Comparison of ENCODE assay signal across 10 cellular contexts in genomic region chr3:57646723-57647122, GRCh38. TPM values are rescaled to one million over a fixed set of nuclear protein-coding genes. Genes with fewer than 3 reads are reported as not detected.
DNase-seq lines count a peak whose midpoint lies in the region; ATAC-seq, FAIRE-seq and TF ChIP-seq lines count a peak whose summit lies in the region.
"Had no signal": no experiment of that assay in that cellular context is flagged by ENCODE, and none has a peak within 500 bp of the region (broad histone marks: within the 10 kb centered on the region; RNA-seq: fewer than 3 reads in every experiment).

No MANE protein-coding gene starts in this region.

- POLR2A ChIA-PET in PC-3 (lab: Charles Lee; ENCODE audit: unreplicated experiment): no interaction called here

- no peaks in the 10 kb centered on the region for H3K79me2 ChIP-seq in PC-3 (ENCODE audit: low read length)
- peaks cover 10% of the 10 kb centered on the region for H3K79me2 ChIP-seq in osteoblast (ENCODE audit: insufficient read depth, low read length)

- peak; percentile 58 for TF ChIP-seq CTCF in PC-3 (conservative IDR thresholded peaks at IDR 0.05; ENCODE audit: low read depth, low read length)
- peak; percentile 33 for TF ChIP-seq CTCF in osteoblast (IDR thresholded peaks at IDR 0.05; ENCODE audit: extremely low read depth, low read depth, low read length)

- no peak overlapping the region for H3K4me2 ChIP-seq in PC-3 (ENCODE audit: low read length)
- H3K4me2 ChIP-seq in osteoblast (ENCODE audit: insufficient read depth, low read length): no peak overlapping the region

- no peaks in the 10 kb centered on the region for H4K20me1 ChIP-seq in PC-3 (ENCODE audit: low read length)
- H4K20me1 ChIP-seq in osteoblast (ENCODE audit: insufficient read depth, low read length): no peaks in the 10 kb centered on the region

- ATAC-seq in PC-3 (peak; percentile 97), esophagus mucosa (peak; percentile 88), HG03354 (IDR thresholded peaks at IDR 0.05; ENCODE audit: poor library complexity, severe bottlenecking, unreplicated experiment) (no peak)

- H2AFZ ChIP-seq in PC-3 (ENCODE audit: low read length) (no peak overlapping the region), osteoblast (ENCODE audit: low read length) (no peak overlapping the region)

- BruUV-seq in PC-3 (replicated peaks; lab: Mats Ljungman, UMichigan): no TSS peak

- intact Hi-C loops in PC-3 (cut with micrococcal nuclease): loop anchor here (2.0 kb wide), 3 partner anchors 112 to 206 kb away; no protein-coding TSS in a partner anchor

- no peak overlapping the region for H3K9ac ChIP-seq in PC-3 (ENCODE audit: low read length)

- CTCF ChIA-PET in PC-3 (lab: Charles Lee): no interaction called here

- no peak for FAIRE-seq in urothelium cell line (lab: Jason Lieb, UNC)
- FAIRE-seq: GM18507 had no signal

- H3K27me3 ChIP-seq in PC-3 (ENCODE audit: low read length) (no peaks in the 10 kb centered on the region), osteoblast (ENCODE audit: insufficient read depth, low read length) (no peaks in the 10 kb centered on the region)
- H3K27me3 ChIP-seq: SJSA1 had no signal

- no peaks in the 10 kb centered on the region for H3K9me2 ChIP-seq in PC-3 (replicated peaks; ENCODE audit: low read length)

- DNase-seq in GM04503 (ENCODE audit: low read depth) (peak; percentile 11), PC-3 (peak; percentile 49), osteoblast (ENCODE audit: insufficient read length, low spot score, missing footprints) (peak; percentile 89), NCI-H128 (lab: John Stamatoyannopoulos, UW; ENCODE audit: unreplicated experiment) (no peak), foreskin melanocyte (no peak), urothelium cell line (ENCODE audit: low spot score) (no peak)

- H3K36me3 ChIP-seq in PC-3 (ENCODE audit: low read depth, low read length) (peaks cover 31% of the 10 kb centered on the region), osteoblast (ENCODE audit: insufficient read depth, low read length) (peaks cover 34% of the 10 kb centered on the region)

- no peaks in the 10 kb centered on the region for H3F3A ChIP-seq in PC-3 (ENCODE audit: low read length, unreplicated experiment)

- H3K4me3 ChIP-seq in PC-3 (ENCODE audit: low read length) (no peak overlapping the region), osteoblast (ENCODE audit: insufficient read depth, low read length) (no peak overlapping the region)
- H3K4me3 ChIP-seq: SJSA1 had no signal

- no peaks in the 10 kb centered on the region for H3K9me3 ChIP-seq in PC-3 (ENCODE audit: low read length)
- no peaks in the 10 kb centered on the region for H3K9me3 ChIP-seq in osteoblast (ENCODE audit: low read depth, low read length)
- H3K9me3 ChIP-seq: SJSA1 had no signal

- H3K4me1 ChIP-seq in PC-3 (ENCODE audit: insufficient read depth, low read length) (no peaks in the 10 kb centered on the region), osteoblast (ENCODE audit: insufficient read depth, low read length) (no peaks in the 10 kb centered on the region)
- H3K4me1 ChIP-seq: SJSA1 had no signal

- H3K27ac ChIP-seq in PC-3 (ENCODE audit: low read length) (no peak overlapping the region), osteoblast (ENCODE audit: low read depth, low read length) (no peak overlapping the region)
- H3K27ac ChIP-seq: SJSA1 had no signal

RNA-seq across cellular contexts. Expression of gene DENND6A, which starts 46.2 kb away (rescaled TPM):
- total RNA-seq in PC-3 (2014; rRNA removed) (16.9 and 17.6 TPM in 2 replicates), esophagus mucosa (23.5 TPM), osteoblast (25.3 and 27.1 TPM in 2 replicates)

RNA-seq across cellular contexts. Expression of gene ARF4, which starts 49.6 kb away (rescaled TPM):
- 130 and 135 TPM in 2 replicates for total RNA-seq in PC-3 (2014; rRNA removed)
- 72.1 TPM for total RNA-seq in esophagus mucosa
- 261 and 277 TPM in 2 replicates for total RNA-seq in osteoblast

Comparison
In these comparisons a context has a peak if more than half of its experiments do, and no peak if none do; other contexts are left out.
1. DNase-seq: peak in GM04503 (single experiment), PC-3 (single experiment) and osteoblast (single experiment); none in NCI-H128 (single experiment), foreskin melanocyte (single experiment) and urothelium cell line (single experiment).